ENCODE assay signal across 1 cellular context in the genomic region with DNA sequence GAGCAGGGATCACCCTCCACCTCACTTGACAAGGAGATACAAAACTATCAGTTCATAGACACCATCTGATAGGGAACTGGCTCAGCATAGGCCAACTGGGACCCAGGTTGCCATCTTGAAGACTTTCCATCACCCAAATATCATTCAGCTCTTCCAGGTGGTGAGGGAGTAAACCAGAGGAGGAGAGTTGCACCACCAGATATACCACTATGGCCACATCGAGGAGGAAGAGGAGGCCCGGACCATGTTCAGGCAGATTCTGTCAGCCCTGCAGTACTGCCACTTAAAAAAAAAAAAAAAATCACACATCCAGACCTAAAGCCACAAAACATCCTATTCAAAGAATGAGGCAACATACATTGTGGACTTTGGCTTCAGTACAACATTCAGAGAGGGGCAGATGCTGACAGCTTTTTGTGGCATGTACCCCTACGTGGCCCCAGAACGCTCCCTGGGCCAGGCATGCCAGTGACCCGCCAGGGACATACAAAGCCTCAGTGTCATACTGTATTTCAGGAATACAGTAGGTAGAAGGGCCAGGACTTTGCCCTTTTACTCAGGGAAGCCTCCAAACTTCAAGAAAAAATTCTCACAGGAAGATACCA.
TF ChIP-seq lines count a peak whose summit lies in the region.

No MANE protein-coding gene starts in this region.

TF ChIP-seq in HepG2, 621 proteins besides CTCF, POLR2A, EP300 and RAD21 (continued from another document and continues in another):
- TF ChIP-seq, protein P1, sequence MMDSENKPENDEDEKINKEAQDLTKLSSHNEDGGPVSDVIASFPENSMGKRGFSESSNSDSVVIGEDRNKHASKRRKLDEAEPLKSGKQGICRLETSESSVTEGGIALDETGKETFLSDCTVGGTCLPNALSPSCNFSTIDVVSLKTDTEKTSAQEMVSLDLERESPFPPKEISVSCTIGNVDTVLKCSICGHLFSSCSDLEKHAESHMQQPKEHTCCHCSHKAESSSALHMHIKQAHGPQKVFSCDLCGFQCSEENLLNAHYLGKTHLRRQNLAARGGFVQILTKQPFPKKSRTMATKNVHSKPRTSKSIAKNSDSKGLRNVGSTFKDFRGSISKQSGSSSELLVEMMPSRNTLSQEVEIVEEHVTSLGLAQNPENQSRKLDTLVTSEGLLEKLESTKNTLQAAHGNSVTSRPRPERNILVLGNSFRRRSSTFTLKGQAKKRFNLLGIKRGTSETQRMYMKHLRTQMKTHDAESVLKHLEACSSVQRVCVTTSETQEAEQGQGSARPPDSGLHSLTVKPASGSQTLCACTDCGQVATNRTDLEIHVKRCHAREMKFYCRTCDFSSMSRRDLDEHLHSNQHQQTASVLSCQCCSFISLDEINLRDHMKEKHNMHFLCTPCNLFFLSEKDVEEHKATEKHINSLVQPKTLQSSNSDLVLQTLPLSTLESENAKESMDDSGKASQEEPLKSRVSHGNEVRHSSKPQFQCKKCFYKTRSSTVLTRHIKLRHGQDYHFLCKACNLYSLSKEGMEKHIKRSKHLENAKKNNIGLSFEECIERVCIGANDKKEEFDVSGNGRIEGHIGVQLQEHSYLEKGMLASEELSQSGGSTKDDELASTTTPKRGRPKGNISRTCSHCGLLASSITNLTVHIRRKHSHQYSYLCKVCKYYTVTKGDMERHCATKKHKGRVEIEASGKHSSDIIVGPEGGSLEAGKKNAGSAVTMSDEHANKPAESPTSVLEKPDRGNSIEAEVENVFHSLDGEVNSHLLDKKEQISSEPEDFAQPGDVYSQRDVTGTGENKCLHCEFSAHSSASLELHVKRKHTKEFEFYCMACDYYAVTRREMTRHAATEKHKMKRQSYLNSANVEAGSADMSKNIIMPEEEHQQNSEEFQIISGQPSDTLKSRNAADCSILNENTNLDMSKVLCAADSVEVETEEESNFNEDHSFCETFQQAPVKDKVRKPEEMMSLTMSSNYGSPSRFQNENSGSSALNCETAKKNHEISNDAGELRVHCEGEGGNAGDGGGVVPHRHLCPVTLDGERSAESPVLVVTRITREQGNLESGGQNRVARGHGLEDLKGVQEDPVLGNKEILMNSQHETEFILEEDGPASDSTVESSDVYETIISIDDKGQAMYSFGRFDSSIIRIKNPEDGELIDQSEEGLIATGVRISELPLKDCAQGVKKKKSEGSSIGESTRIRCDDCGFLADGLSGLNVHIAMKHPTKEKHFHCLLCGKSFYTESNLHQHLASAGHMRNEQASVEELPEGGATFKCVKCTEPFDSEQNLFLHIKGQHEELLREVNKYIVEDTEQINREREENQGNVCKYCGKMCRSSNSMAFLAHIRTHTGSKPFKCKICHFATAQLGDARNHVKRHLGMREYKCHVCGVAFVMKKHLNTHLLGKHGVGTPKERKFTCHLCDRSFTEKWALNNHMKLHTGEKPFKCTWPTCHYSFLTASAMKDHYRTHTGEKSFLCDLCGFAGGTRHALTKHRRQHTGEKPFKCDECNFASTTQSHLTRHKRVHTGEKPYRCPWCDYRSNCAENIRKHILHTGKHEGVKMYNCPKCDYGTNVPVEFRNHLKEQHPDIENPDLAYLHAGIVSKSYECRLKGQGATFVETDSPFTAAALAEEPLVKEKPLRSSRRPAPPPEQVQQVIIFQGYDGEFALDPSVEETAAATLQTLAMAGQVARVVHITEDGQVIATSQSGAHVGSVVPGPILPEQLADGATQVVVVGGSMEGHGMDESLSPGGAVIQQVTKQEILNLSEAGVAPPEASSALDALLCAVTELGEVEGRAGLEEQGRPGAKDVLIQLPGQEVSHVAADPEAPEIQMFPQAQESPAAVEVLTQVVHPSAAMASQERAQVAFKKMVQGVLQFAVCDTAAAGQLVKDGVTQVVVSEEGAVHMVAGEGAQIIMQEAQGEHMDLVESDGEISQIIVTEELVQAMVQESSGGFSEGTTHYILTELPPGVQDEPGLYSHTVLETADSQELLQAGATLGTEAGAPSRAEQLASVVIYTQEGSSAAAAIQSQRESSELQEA (CRISPR knock-in tag; IDR thresholded peaks at IDR 0.05; ENCODE audit: not compliant biosample characterization): no peak
- peak; percentile 84 for TF ChIP-seq GATAD2A (CRISPR knock-in tag; IDR thresholded peaks at IDR 0.05)
- TF ChIP-seq, protein P2, sequence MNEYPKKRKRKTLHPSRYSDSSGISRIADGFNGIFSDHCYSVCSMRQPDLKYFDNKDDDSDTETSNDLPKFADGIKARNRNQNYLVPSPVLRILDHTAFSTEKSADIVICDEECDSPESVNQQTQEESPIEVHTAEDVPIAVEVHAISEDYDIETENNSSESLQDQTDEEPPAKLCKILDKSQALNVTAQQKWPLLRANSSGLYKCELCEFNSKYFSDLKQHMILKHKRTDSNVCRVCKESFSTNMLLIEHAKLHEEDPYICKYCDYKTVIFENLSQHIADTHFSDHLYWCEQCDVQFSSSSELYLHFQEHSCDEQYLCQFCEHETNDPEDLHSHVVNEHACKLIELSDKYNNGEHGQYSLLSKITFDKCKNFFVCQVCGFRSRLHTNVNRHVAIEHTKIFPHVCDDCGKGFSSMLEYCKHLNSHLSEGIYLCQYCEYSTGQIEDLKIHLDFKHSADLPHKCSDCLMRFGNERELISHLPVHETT (CRISPR knock-in tag; conservative IDR thresholded peaks at IDR 0.05): no peak
- TF ChIP-seq PHF5A (CRISPR knock-in tag; IDR thresholded peaks at IDR 0.05; ENCODE audit: low read depth, unreplicated experiment): no peak
- no peak for TF ChIP-seq MAFG (CRISPR knock-in tag; IDR thresholded peaks at IDR 0.05)
- no peak for TF ChIP-seq MTA3 (CRISPR knock-in tag; IDR thresholded peaks at IDR 0.05)
- TF ChIP-seq, protein P3, sequence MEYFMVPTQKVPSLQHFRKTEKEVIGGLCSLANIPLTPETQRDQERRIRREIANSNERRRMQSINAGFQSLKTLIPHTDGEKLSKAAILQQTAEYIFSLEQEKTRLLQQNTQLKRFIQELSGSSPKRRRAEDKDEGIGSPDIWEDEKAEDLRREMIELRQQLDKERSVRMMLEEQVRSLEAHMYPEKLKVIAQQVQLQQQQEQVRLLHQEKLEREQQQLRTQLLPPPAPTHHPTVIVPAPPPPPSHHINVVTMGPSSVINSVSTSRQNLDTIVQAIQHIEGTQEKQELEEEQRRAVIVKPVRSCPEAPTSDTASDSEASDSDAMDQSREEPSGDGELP (IDR thresholded peaks at IDR 0.05; ENCODE audit: borderline replicate concordance, low read depth): no peak
- TF ChIP-seq GABPA (IDR thresholded peaks at IDR 0.05; ENCODE audit: low read depth, low read length): no peak
- no peak for TF ChIP-seq GABPA (CRISPR knock-in tag; IDR thresholded peaks at IDR 0.05; ENCODE audit: low read depth)
- TF ChIP-seq, protein P4, sequence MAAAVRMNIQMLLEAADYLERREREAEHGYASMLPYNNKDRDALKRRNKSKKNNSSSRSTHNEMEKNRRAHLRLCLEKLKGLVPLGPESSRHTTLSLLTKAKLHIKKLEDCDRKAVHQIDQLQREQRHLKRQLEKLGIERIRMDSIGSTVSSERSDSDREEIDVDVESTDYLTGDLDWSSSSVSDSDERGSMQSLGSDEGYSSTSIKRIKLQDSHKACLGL (CRISPR knock-in tag; IDR thresholded peaks at IDR 0.05): no peak
- TF ChIP-seq, protein P5, sequence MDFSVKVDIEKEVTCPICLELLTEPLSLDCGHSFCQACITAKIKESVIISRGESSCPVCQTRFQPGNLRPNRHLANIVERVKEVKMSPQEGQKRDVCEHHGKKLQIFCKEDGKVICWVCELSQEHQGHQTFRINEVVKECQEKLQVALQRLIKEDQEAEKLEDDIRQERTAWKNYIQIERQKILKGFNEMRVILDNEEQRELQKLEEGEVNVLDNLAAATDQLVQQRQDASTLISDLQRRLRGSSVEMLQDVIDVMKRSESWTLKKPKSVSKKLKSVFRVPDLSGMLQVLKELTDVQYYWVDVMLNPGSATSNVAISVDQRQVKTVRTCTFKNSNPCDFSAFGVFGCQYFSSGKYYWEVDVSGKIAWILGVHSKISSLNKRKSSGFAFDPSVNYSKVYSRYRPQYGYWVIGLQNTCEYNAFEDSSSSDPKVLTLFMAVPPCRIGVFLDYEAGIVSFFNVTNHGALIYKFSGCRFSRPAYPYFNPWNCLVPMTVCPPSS (IDR thresholded peaks at IDR 0.05): no peak
- TF ChIP-seq, protein P6, sequence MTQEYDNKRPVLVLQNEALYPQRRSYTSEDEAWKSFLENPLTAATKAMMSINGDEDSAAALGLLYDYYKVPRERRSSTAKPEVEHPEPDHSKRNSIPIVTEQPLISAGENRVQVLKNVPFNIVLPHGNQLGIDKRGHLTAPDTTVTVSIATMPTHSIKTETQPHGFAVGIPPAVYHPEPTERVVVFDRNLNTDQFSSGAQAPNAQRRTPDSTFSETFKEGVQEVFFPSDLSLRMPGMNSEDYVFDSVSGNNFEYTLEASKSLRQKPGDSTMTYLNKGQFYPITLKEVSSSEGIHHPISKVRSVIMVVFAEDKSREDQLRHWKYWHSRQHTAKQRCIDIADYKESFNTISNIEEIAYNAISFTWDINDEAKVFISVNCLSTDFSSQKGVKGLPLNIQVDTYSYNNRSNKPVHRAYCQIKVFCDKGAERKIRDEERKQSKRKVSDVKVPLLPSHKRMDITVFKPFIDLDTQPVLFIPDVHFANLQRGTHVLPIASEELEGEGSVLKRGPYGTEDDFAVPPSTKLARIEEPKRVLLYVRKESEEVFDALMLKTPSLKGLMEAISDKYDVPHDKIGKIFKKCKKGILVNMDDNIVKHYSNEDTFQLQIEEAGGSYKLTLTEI (CRISPR knock-in tag; conservative IDR thresholded peaks at IDR 0.05): no peak
- no peak for TF ChIP-seq HOXD1 (CRISPR knock-in tag; IDR thresholded peaks at IDR 0.05)
- no peak for TF ChIP-seq EZH2 (conservative IDR thresholded peaks at IDR 0.05; ENCODE audit: low read depth, low read length)
- TF ChIP-seq, protein P7, sequence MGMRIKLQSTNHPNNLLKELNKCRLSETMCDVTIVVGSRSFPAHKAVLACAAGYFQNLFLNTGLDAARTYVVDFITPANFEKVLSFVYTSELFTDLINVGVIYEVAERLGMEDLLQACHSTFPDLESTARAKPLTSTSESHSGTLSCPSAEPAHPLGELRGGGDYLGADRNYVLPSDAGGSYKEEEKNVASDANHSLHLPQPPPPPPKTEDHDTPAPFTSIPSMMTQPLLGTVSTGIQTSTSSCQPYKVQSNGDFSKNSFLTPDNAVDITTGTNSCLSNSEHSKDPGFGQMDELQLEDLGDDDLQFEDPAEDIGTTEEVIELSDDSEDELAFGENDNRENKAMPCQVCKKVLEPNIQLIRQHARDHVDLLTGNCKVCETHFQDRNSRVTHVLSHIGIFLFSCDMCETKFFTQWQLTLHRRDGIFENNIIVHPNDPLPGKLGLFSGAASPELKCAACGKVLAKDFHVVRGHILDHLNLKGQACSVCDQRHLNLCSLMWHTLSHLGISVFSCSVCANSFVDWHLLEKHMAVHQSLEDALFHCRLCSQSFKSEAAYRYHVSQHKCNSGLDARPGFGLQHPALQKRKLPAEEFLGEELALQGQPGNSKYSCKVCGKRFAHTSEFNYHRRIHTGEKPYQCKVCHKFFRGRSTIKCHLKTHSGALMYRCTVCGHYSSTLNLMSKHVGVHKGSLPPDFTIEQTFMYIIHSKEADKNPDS (CRISPR knock-in tag; IDR thresholded peaks at IDR 0.05): no peak
- no peak for TF ChIP-seq ZNF605 (CRISPR knock-in tag; IDR thresholded peaks at IDR 0.05)
- TF ChIP-seq ZNF501 (CRISPR knock-in tag; IDR thresholded peaks at IDR 0.05): no peak
- TF ChIP-seq ZNF549 (CRISPR knock-in tag; IDR thresholded peaks at IDR 0.05): no peak
- no peak for TF ChIP-seq GABPB1 (CRISPR knock-in tag; IDR thresholded peaks at IDR 0.05)
- TF ChIP-seq ZSCAN22 (CRISPR knock-in tag; IDR thresholded peaks at IDR 0.05): no peak
- no peak for TF ChIP-seq NFE2 (CRISPR knock-in tag; IDR thresholded peaks at IDR 0.05)
- TF ChIP-seq ZNF782 (CRISPR knock-in tag; IDR thresholded peaks at IDR 0.05; ENCODE audit: borderline replicate concordance): no peak
- TF ChIP-seq, protein P8, sequence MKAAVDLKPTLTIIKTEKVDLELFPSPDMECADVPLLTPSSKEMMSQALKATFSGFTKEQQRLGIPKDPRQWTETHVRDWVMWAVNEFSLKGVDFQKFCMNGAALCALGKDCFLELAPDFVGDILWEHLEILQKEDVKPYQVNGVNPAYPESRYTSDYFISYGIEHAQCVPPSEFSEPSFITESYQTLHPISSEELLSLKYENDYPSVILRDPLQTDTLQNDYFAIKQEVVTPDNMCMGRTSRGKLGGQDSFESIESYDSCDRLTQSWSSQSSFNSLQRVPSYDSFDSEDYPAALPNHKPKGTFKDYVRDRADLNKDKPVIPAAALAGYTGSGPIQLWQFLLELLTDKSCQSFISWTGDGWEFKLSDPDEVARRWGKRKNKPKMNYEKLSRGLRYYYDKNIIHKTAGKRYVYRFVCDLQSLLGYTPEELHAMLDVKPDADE (CRISPR knock-in tag; IDR thresholded peaks at IDR 0.05): no peak
- TF ChIP-seq ZBTB42 (CRISPR knock-in tag; IDR thresholded peaks at IDR 0.05): no peak
- TF ChIP-seq, protein P9, sequence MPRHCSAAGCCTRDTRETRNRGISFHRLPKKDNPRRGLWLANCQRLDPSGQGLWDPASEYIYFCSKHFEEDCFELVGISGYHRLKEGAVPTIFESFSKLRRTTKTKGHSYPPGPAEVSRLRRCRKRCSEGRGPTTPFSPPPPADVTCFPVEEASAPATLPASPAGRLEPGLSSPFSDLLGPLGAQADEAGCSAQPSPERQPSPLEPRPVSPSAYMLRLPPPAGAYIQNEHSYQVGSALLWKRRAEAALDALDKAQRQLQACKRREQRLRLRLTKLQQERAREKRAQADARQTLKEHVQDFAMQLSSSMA (CRISPR knock-in tag; IDR thresholded peaks at IDR 0.05): no peak
- no peak for TF ChIP-seq REL (CRISPR knock-in tag; conservative IDR thresholded peaks at IDR 0.05)
- TF ChIP-seq, protein P10, sequence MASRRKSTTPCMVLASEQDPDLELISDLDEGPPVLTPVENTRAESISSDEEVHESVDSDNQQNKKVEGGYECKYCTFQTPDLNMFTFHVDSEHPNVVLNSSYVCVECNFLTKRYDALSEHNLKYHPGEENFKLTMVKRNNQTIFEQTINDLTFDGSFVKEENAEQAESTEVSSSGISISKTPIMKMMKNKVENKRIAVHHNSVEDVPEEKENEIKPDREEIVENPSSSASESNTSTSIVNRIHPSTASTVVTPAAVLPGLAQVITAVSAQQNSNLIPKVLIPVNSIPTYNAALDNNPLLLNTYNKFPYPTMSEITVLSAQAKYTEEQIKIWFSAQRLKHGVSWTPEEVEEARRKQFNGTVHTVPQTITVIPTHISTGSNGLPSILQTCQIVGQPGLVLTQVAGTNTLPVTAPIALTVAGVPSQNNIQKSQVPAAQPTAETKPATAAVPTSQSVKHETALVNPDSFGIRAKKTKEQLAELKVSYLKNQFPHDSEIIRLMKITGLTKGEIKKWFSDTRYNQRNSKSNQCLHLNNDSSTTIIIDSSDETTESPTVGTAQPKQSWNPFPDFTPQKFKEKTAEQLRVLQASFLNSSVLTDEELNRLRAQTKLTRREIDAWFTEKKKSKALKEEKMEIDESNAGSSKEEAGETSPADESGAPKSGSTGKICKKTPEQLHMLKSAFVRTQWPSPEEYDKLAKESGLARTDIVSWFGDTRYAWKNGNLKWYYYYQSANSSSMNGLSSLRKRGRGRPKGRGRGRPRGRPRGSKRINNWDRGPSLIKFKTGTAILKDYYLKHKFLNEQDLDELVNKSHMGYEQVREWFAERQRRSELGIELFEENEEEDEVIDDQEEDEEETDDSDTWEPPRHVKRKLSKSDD (CRISPR knock-in tag; IDR thresholded peaks at IDR 0.05; ENCODE audit: low read depth): no peak
- no peak for TF ChIP-seq ZSCAN25 (CRISPR knock-in tag; IDR thresholded peaks at IDR 0.05)
- TF ChIP-seq, protein P11, sequence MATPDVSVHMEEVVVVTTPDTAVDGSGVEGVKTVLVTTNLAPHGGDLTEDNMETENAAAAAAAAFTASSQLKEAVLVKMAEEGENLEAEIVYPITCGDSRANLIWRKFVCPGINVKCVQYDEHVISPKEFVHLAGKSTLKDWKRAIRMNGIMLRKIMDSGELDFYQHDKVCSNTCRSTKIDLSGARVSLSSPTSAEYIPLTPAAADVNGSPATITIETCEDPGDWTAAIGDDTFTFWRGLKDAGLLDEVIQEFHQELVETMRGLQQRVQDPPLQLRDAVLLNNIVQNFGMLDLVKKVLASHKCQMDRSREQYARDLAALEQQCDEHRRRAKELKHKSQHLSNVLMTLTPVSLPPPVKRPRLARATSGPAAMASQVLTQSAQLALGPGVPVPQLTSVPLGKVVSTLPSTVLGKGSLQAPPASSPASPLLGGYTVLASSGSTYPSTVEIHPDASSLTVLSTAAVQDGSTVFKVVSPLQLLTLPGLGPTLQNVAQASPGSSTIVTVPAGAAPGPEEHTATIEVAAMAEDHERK (CRISPR knock-in tag; IDR thresholded peaks at IDR 0.05; ENCODE audit: low read depth): no peak
- TF ChIP-seq U2AF2 (IDR thresholded peaks at IDR 0.05; ENCODE audit: low read depth, low read length): no peak
- TF ChIP-seq ONECUT2 (CRISPR knock-in tag; IDR thresholded peaks at IDR 0.05): no peak
